ENCODE assay signal across 1 cellular context in the genomic region with DNA sequence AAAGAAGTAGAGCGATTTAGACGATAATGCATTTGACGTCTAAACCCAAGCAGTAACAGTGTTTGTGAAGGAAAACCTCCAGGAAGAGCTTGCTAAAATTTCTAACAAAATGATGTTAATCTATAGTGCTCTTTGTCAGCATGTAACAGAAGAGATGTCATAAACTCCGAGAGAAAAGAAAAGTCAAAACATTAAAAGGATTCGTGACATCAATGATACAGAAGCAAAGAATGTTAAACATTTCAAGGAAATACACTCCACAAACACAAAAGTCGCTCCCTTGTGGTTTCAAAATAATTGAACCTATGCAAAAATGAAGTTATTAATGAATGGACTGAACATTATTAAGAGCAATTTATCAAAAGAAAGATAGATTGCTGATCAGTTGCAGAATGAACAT.
TF ChIP-seq lines count a peak whose summit lies in the region.

No MANE protein-coding gene starts in this region.

TF ChIP-seq in SK-N-SH treated with all-trans-retinoic acid at 6 μM for 48 hours, 23 proteins besides CTCF, POLR2A, EP300 and RAD21 (continued from another document):
- TF ChIP-seq, protein P1, sequence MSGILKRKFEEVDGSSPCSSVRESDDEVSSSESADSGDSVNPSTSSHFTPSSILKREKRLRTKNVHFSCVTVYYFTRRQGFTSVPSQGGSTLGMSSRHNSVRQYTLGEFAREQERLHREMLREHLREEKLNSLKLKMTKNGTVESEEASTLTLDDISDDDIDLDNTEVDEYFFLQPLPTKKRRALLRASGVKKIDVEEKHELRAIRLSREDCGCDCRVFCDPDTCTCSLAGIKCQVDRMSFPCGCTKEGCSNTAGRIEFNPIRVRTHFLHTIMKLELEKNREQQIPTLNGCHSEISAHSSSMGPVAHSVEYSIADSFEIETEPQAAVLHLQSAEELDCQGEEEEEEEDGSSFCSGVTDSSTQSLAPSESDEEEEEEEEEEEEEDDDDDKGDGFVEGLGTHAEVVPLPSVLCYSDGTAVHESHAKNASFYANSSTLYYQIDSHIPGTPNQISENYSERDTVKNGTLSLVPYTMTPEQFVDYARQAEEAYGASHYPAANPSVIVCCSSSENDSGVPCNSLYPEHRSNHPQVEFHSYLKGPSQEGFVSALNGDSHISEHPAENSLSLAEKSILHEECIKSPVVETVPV (CRISPR knock-in tag; IDR thresholded peaks at IDR 0.05), result no peak
- no peak for TF ChIP-seq TOX (CRISPR knock-in tag; IDR thresholded peaks at IDR 0.05; ENCODE audit: borderline replicate concordance)
